1 cellular context compared by ENCODE assay signal in genomic region chr3:172140499-172141391, GRCh38.
TF ChIP-seq lines count a peak whose summit lies in the region.

No MANE protein-coding gene starts in this region.

TF ChIP-seq in HEK293, 187 proteins besides CTCF, POLR2A, EP300 and RAD21 (continued from another document and continues in another):
- TF ChIP-seq ZNF221 (tag by site-specific recombination; IDR thresholded peaks at IDR 0.05; ENCODE audit: borderline replicate concordance) (no peak), ZNF580 (tag by site-specific recombination; IDR thresholded peaks at IDR 0.05) (peak; percentile 63), ZSCAN30 (tag by site-specific recombination; IDR thresholded peaks at IDR 0.05) (peak; percentile 52), KLF1 (tag by site-specific recombination; IDR thresholded peaks at IDR 0.05) (no peak), ZNF76 (tag by site-specific recombination; IDR thresholded peaks at IDR 0.05; ENCODE audit: borderline replicate concordance, low read depth) (no peak), ZNF138 (tag by site-specific recombination; IDR thresholded peaks at IDR 0.05; ENCODE audit: borderline replicate concordance) (no peak), ZNF366 (tag by site-specific recombination; conservative IDR thresholded peaks at IDR 0.05) (peak; percentile 84), ZNF521 (tag by site-specific recombination; IDR thresholded peaks at IDR 0.05) (no peak), OVOL3 (tag by site-specific recombination; IDR thresholded peaks at IDR 0.05) (peak; percentile 79), ZNF776 (tag by site-specific recombination; IDR thresholded peaks at IDR 0.05; ENCODE audit: borderline replicate concordance) (no peak), ZNF529 (tag by site-specific recombination; IDR thresholded peaks at IDR 0.05; ENCODE audit: insufficient replicate concordance) (no peak), ZNF350 (tag by site-specific recombination; IDR thresholded peaks at IDR 0.05) (no peak), ZNF555 (tag by site-specific recombination; conservative IDR thresholded peaks at IDR 0.05) (no peak), ZNF169 (tag by site-specific recombination; IDR thresholded peaks at IDR 0.05) (no peak), ZNF747 (tag by site-specific recombination; IDR thresholded peaks at IDR 0.05) (no peak), ZNF24 (tag by site-specific recombination; IDR thresholded peaks at IDR 0.05) (peak; percentile 86), ZNF560 (tag by site-specific recombination; IDR thresholded peaks at IDR 0.05; ENCODE audit: borderline replicate concordance) (no peak), ZNF792 (tag by site-specific recombination; IDR thresholded peaks at IDR 0.05) (no peak), ZNF174 (tag by site-specific recombination; IDR thresholded peaks at IDR 0.05) (no peak), ZNF596 (tag by site-specific recombination; IDR thresholded peaks at IDR 0.05) (no peak), ZNF600 (tag by site-specific recombination; IDR thresholded peaks at IDR 0.05) (peak; percentile 99), ZNF658 (tag by site-specific recombination; IDR thresholded peaks at IDR 0.05) (no peak), ZNF513 (tag by site-specific recombination; IDR thresholded peaks at IDR 0.05) (no peak; the same call in 1 of the 2 replicates), ZNF48 (tag by site-specific recombination; IDR thresholded peaks at IDR 0.05) (no peak), ZNF132 (tag by site-specific recombination; IDR thresholded peaks at IDR 0.05; ENCODE audit: borderline replicate concordance) (no peak), ZBTB48 (tag by site-specific recombination; IDR thresholded peaks at IDR 0.05) (0 out of 2 replicates have a peak, but pooled peaks have one; percentile 25), PRDM1 (tag by site-specific recombination; IDR thresholded peaks at IDR 0.05) (peak; percentile 96), ZNF391 (tag by site-specific recombination; IDR thresholded peaks at IDR 0.05; ENCODE audit: borderline replicate concordance, low read depth) (no peak; the same call in 1 of the 2 replicates), ZNF561 (tag by site-specific recombination; IDR thresholded peaks at IDR 0.05; ENCODE audit: borderline replicate concordance) (0 out of 2 replicates have a peak, but pooled peaks have one; percentile 29), ZNF404 (tag by site-specific recombination; IDR thresholded peaks at IDR 0.05) (no peak), ZNF223 (tag by site-specific recombination; IDR thresholded peaks at IDR 0.05) (no peak), ZNF623 (tag by site-specific recombination; IDR thresholded peaks at IDR 0.05) (no peak), ZNF473 (tag by site-specific recombination; IDR thresholded peaks at IDR 0.05) (no peak), ZFP41 (tag by site-specific recombination; IDR thresholded peaks at IDR 0.05; ENCODE audit: borderline replicate concordance) (no peak), ZNF639 (tag by site-specific recombination; IDR thresholded peaks at IDR 0.05) (peak; percentile 97), YY1 (tag by site-specific recombination; IDR thresholded peaks at IDR 0.05) (no peak), MEIS1 (CRISPR knock-in tag; IDR thresholded peaks at IDR 0.05; ENCODE audit: borderline replicate concordance) (peak; percentile 44; the same call in 1 of the 2 replicates), ZNF426 (tag by site-specific recombination; IDR thresholded peaks at IDR 0.05) (0 out of 2 replicates have a peak, but pooled peaks have one; percentile 11), ZNF248 (tag by site-specific recombination; IDR thresholded peaks at IDR 0.05) (no peak), ZNF112 (tag by site-specific recombination; IDR thresholded peaks at IDR 0.05) (no peak), ZNF354C (tag by site-specific recombination; IDR thresholded peaks at IDR 0.05; ENCODE audit: borderline replicate concordance, low read depth) (no peak), HOXD13 (CRISPR knock-in tag; IDR thresholded peaks at IDR 0.05; ENCODE audit: borderline replicate concordance) (no peak), ZNF701 (tag by site-specific recombination; IDR thresholded peaks at IDR 0.05) (no peak), ZNF211 (tag by site-specific recombination; IDR thresholded peaks at IDR 0.05; ENCODE audit: low read depth) (no peak), KLF16 (tag by site-specific recombination; IDR thresholded peaks at IDR 0.05) (peak; percentile 57; the same call in 1 of the 2 replicates)
- TF ChIP-seq, protein P1, sequence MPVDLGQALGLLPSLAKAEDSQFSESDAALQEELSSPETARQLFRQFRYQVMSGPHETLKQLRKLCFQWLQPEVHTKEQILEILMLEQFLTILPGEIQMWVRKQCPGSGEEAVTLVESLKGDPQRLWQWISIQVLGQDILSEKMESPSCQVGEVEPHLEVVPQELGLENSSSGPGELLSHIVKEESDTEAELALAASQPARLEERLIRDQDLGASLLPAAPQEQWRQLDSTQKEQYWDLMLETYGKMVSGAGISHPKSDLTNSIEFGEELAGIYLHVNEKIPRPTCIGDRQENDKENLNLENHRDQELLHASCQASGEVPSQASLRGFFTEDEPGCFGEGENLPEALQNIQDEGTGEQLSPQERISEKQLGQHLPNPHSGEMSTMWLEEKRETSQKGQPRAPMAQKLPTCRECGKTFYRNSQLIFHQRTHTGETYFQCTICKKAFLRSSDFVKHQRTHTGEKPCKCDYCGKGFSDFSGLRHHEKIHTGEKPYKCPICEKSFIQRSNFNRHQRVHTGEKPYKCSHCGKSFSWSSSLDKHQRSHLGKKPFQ (tag by site-specific recombination; IDR thresholded peaks at IDR 0.05), result peak; percentile 95
- TF ChIP-seq, protein P2, sequence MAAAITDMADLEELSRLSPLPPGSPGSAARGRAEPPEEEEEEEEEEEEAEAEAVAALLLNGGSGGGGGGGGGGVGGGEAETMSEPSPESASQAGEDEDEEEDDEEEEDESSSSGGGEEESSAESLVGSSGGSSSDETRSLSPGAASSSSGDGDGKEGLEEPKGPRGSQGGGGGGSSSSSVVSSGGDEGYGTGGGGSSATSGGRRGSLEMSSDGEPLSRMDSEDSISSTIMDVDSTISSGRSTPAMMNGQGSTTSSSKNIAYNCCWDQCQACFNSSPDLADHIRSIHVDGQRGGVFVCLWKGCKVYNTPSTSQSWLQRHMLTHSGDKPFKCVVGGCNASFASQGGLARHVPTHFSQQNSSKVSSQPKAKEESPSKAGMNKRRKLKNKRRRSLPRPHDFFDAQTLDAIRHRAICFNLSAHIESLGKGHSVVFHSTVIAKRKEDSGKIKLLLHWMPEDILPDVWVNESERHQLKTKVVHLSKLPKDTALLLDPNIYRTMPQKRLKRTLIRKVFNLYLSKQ (tag by site-specific recombination; IDR thresholded peaks at IDR 0.05; ENCODE audit: borderline replicate concordance), result no peak
- TF ChIP-seq, protein P3, sequence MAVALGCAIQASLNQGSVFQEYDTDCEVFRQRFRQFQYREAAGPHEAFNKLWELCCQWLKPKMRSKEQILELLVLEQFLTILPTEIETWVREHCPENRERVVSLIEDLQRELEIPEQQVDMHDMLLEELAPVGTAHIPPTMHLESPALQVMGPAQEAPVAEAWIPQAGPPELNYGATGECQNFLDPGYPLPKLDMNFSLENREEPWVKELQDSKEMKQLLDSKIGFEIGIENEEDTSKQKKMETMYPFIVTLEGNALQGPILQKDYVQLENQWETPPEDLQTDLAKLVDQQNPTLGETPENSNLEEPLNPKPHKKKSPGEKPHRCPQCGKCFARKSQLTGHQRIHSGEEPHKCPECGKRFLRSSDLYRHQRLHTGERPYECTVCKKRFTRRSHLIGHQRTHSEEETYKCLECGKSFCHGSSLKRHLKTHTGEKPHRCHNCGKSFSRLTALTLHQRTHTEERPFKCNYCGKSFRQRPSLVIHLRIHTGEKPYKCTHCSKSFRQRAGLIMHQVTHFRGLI (tag by site-specific recombination; IDR thresholded peaks at IDR 0.05), result no peak
- TF ChIP-seq, protein P4, sequence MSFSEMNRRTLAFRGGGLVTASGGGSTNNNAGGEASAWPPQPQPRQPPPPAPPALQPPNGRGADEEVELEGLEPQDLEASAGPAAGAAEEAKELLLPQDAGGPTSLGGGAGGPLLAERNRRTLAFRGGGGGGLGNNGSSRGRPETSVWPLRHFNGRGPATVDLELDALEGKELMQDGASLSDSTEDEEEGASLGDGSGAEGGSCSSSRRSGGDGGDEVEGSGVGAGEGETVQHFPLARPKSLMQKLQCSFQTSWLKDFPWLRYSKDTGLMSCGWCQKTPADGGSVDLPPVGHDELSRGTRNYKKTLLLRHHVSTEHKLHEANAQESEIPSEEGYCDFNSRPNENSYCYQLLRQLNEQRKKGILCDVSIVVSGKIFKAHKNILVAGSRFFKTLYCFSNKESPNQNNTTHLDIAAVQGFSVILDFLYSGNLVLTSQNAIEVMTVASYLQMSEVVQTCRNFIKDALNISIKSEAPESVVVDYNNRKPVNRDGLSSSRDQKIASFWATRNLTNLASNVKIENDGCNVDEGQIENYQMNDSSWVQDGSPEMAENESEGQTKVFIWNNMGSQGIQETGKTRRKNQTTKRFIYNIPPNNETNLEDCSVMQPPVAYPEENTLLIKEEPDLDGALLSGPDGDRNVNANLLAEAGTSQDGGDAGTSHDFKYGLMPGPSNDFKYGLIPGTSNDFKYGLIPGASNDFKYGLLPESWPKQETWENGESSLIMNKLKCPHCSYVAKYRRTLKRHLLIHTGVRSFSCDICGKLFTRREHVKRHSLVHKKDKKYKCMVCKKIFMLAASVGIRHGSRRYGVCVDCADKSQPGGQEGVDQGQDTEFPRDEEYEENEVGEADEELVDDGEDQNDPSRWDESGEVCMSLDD (tag by site-specific recombination; IDR thresholded peaks at IDR 0.05), result no peak
- TF ChIP-seq, protein P5, sequence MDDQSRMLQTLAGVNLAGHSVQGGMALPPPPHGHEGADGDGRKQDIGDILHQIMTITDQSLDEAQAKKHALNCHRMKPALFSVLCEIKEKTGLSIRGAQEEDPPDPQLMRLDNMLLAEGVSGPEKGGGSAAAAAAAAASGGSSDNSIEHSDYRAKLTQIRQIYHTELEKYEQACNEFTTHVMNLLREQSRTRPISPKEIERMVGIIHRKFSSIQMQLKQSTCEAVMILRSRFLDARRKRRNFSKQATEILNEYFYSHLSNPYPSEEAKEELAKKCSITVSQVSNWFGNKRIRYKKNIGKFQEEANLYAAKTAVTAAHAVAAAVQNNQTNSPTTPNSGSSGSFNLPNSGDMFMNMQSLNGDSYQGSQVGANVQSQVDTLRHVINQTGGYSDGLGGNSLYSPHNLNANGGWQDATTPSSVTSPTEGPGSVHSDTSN (CRISPR knock-in tag; IDR thresholded peaks at IDR 0.05), result no peak
- TF ChIP-seq, protein P6, sequence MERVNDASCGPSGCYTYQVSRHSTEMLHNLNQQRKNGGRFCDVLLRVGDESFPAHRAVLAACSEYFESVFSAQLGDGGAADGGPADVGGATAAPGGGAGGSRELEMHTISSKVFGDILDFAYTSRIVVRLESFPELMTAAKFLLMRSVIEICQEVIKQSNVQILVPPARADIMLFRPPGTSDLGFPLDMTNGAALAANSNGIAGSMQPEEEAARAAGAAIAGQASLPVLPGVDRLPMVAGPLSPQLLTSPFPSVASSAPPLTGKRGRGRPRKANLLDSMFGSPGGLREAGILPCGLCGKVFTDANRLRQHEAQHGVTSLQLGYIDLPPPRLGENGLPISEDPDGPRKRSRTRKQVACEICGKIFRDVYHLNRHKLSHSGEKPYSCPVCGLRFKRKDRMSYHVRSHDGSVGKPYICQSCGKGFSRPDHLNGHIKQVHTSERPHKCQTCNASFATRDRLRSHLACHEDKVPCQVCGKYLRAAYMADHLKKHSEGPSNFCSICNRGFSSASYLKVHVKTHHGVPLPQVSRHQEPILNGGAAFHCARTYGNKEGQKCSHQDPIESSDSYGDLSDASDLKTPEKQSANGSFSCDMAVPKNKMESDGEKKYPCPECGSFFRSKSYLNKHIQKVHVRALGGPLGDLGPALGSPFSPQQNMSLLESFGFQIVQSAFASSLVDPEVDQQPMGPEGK (tag by site-specific recombination; IDR thresholded peaks at IDR 0.05), result peak; percentile 77
- TF ChIP-seq, protein P7, sequence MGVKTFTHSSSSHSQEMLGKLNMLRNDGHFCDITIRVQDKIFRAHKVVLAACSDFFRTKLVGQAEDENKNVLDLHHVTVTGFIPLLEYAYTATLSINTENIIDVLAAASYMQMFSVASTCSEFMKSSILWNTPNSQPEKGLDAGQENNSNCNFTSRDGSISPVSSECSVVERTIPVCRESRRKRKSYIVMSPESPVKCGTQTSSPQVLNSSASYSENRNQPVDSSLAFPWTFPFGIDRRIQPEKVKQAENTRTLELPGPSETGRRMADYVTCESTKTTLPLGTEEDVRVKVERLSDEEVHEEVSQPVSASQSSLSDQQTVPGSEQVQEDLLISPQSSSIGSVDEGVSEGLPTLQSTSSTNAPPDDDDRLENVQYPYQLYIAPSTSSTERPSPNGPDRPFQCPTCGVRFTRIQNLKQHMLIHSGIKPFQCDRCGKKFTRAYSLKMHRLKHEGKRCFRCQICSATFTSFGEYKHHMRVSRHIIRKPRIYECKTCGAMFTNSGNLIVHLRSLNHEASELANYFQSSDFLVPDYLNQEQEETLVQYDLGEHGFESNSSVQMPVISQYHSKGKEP (tag by site-specific recombination; IDR thresholded peaks at IDR 0.05), result no peak
